ENCODE assay signal across 2 cellular contexts in the genomic region with DNA sequence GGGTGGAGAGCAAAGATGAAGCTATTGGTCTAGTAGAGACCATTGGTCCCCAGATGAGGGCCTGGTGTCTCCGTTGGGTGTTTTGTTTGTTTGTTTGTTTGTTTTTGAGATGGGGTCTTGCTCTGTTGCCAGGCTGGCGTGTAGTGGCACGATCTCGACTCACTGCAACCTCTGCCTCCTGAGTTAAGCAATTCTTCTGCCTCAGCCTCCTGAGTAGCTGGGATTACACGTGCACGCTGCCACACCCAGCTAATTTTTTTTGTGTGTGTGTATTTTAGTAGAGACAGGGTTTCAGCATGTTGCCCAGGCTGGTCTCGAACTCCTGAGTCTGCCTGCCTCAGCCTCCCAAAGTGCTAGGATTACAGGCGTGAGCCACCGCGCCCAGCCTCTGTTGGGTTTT.
A peak's percentile ranks its signal among the peaks of the same experiment; 100 is the strongest.
TF ChIP-seq lines count a peak whose summit lies in the region.

No MANE protein-coding gene starts in this region.

TF ChIP-seq in HEK293, 187 proteins besides CTCF, POLR2A, EP300 and RAD21:
- TF ChIP-seq OSR2 (tag by site-specific recombination; IDR thresholded peaks at IDR 0.05) (peak; percentile 53; the same call in 1 of the 2 replicates), KLF7 (tag by site-specific recombination; IDR thresholded peaks at IDR 0.05; ENCODE audit: borderline replicate concordance) (0 out of 2 replicates have a peak, but pooled peaks have one; percentile 35), KLF1 (tag by site-specific recombination; IDR thresholded peaks at IDR 0.05) (peak; percentile 61)
TF ChIP-seq in HEK293: peak in this region for 3; not testable (repeated sequence) for 184.

TF ChIP-seq in GM12878, 131 proteins besides CTCF, POLR2A, EP300 and RAD21:
- TF ChIP-seq, protein P1, sequence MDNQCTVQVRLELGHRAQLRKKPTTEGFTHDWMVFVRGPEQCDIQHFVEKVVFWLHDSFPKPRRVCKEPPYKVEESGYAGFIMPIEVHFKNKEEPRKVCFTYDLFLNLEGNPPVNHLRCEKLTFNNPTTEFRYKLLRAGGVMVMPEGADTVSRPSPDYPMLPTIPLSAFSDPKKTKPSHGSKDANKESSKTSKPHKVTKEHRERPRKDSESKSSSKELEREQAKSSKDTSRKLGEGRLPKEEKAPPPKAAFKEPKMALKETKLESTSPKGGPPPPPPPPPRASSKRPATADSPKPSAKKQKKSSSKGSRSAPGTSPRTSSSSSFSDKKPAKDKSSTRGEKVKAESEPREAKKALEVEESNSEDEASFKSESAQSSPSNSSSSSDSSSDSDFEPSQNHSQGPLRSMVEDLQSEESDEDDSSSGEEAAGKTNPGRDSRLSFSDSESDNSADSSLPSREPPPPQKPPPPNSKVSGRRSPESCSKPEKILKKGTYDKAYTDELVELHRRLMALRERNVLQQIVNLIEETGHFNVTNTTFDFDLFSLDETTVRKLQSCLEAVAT (IDR thresholded peaks at IDR 0.05): peak; percentile 74
- peak; percentile 34; the same call in 1 of the 2 replicates for TF ChIP-seq HDGF (IDR thresholded peaks at IDR 0.05)
